2 cellular contexts compared by ENCODE assay signal in genomic region chr11:10761085-10761698, GRCh38.
TF ChIP-seq lines count a peak whose summit lies in the region.

No MANE protein-coding gene starts in this region.

TF ChIP-seq in GM12891, 5 proteins besides CTCF, POLR2A, EP300 and RAD21:
- TF ChIP-seq TAF1 (IDR thresholded peaks at IDR 0.05; ENCODE audit: low read depth, low read length) (no peak), POLR2AphosphoS5 (IDR thresholded peaks at IDR 0.05; ENCODE audit: low read depth, low read length) (no peak), SPI1 (IDR thresholded peaks at IDR 0.05; ENCODE audit: low read depth, low read length) (no peak), PAX5 (IDR thresholded peaks at IDR 0.05; ENCODE audit: insufficient read depth, low read length, severe bottlenecking) (no peak), POU2F2 (IDR thresholded peaks at IDR 0.05; ENCODE audit: low read depth, low read length) (no peak)

TF ChIP-seq in HepG2, 621 proteins besides CTCF, POLR2A, EP300 and RAD21 (continues in another document):
- TF ChIP-seq REST (IDR thresholded peaks at IDR 0.05; ENCODE audit: borderline replicate concordance in 1 of 2, low read depth in 1 of 2, low read length in 2 of 2) (peak in 1 of 2 experiments; percentile 21; a peak in 1 of 4 replicates), SIX1 (CRISPR knock-in tag; IDR thresholded peaks at IDR 0.05; ENCODE audit: borderline replicate concordance) (0 out of 2 replicates have a peak, but pooled peaks have one; percentile 13), POGZ (CRISPR knock-in tag; IDR thresholded peaks at IDR 0.05) (peak; percentile 75), U2AF1 (optimal IDR thresholded peaks at IDR 0.05; ENCODE audit: low read depth, low read length) (no peak), TBX2 (CRISPR knock-in tag; IDR thresholded peaks at IDR 0.05; ENCODE audit: borderline replicate concordance) (peak; percentile 72; the same call in 1 of the 2 replicates), ZMYM4 (CRISPR knock-in tag; IDR thresholded peaks at IDR 0.05) (peak; percentile 82), ZNF3 (CRISPR knock-in tag; IDR thresholded peaks at IDR 0.05) (0 out of 2 replicates have a peak, but pooled peaks have one; percentile 42), HDAC1 (CRISPR knock-in tag; IDR thresholded peaks at IDR 0.05) (0 out of 2 replicates have a peak, but pooled peaks have one; percentile 30), CEBPB (IDR thresholded peaks at IDR 0.05; ENCODE audit: borderline replicate concordance, low read depth, low read length) (0 out of 2 replicates have a peak, but pooled peaks have one; percentile 2), KDM1A (CRISPR knock-in tag; IDR thresholded peaks at IDR 0.05) (0 out of 2 replicates have a peak, but pooled peaks have one; percentile 42), ZNF576 (CRISPR knock-in tag; IDR thresholded peaks at IDR 0.05) (no peak), GATAD2A (CRISPR knock-in tag; IDR thresholded peaks at IDR 0.05) (peak; percentile 32; the same call in 1 of the 2 replicates), ZNF264 (CRISPR knock-in tag; IDR thresholded peaks at IDR 0.05) (0 out of 2 replicates have a peak, but pooled peaks have one; percentile 29), HOXA3 (CRISPR knock-in tag; IDR thresholded peaks at IDR 0.05) (peak; percentile 49; the same call in 1 of the 2 replicates), ZNF569 (CRISPR knock-in tag; IDR thresholded peaks at IDR 0.05; ENCODE audit: borderline replicate concordance) (no peak), SALL1 (CRISPR knock-in tag; IDR thresholded peaks at IDR 0.05) (peak; percentile 68), ZNF280D (CRISPR knock-in tag; IDR thresholded peaks at IDR 0.05) (0 out of 2 replicates have a peak, but pooled peaks have one; percentile 40), MIER3 (CRISPR knock-in tag; IDR thresholded peaks at IDR 0.05; ENCODE audit: borderline replicate concordance) (peak; percentile 40; the same call in 1 of the 2 replicates), KAT2B (IDR thresholded peaks at IDR 0.05; ENCODE audit: borderline replicate concordance, low read depth, low read length) (0 out of 2 replicates have a peak, but pooled peaks have one; percentile 5), FOSL2 (CRISPR knock-in tag; IDR thresholded peaks at IDR 0.05) (0 out of 2 replicates have a peak, but pooled peaks have one; percentile 40), PITX1 (CRISPR knock-in tag; IDR thresholded peaks at IDR 0.05) (peak; percentile 95), PAXIP1 (CRISPR knock-in tag; conservative IDR thresholded peaks at IDR 0.05) (peak; percentile 77), RARA (CRISPR knock-in tag; IDR thresholded peaks at IDR 0.05) (peak; percentile 78), HNRNPLL (IDR thresholded peaks at IDR 0.05; ENCODE audit: low read depth, low read length, poor library complexity, severe bottlenecking) (no peak), HIVEP1 (CRISPR knock-in tag; IDR thresholded peaks at IDR 0.05) (no peak), ZBTB14 (CRISPR knock-in tag; IDR thresholded peaks at IDR 0.05) (no peak), FOXO4 (CRISPR knock-in tag; conservative IDR thresholded peaks at IDR 0.05) (no peak), SOX13 (IDR thresholded peaks at IDR 0.05) (no peak), SOX13 (CRISPR knock-in tag; conservative IDR thresholded peaks at IDR 0.05 in 1 of 2, IDR thresholded peaks at IDR 0.05 in 1 of 2) (peak in 1 of 2 experiments; percentile 49; a peak in 1 of 4 replicates), FOXO1 (CRISPR knock-in tag; IDR thresholded peaks at IDR 0.05) (peak; percentile 58), FOXP4 (CRISPR knock-in tag; IDR thresholded peaks at IDR 0.05) (0 out of 2 replicates have a peak, but pooled peaks have one; percentile 19), TBX3 (IDR thresholded peaks at IDR 0.05; ENCODE audit: borderline replicate concordance) (peak; percentile 72), ZMYM2 (CRISPR knock-in tag; IDR thresholded peaks at IDR 0.05) (0 out of 2 replicates have a peak, but pooled peaks have one; percentile 53), SOX6 (IDR thresholded peaks at IDR 0.05) (no peak), SOX6 (CRISPR knock-in tag; IDR thresholded peaks at IDR 0.05) (peak; percentile 57), ZFP90 (CRISPR knock-in tag; IDR thresholded peaks at IDR 0.05; ENCODE audit: borderline replicate concordance) (no peak), HDAC2 (CRISPR knock-in tag; IDR thresholded peaks at IDR 0.05) (peak; percentile 36; the same call in 1 of the 2 replicates)
